ENCODE assay signal across 11 cellular contexts in genomic region chr6:4906942-4907300, GRCh38.
DNase-seq lines count a peak whose midpoint lies in the region; ATAC-seq lines count a peak whose summit lies in the region.
"Had no signal": no experiment of that assay in that cellular context is flagged by ENCODE, and none has a peak within 500 bp of the region (broad histone marks: within the 10 kb centered on the region; RNA-seq: fewer than 3 reads in every experiment).

No MANE protein-coding gene starts in this region.

- peaks cover 16% of the 10 kb centered on the region for H3K36me3 Mint-ChIP-seq in activated naive CD8-positive, alpha-beta T cell treated with anti-CD3 and anti-CD28 coated beads, Interleukin-2, amount 50 U/mL, for 24 hours (ENCODE audit: low read depth)
- H3K36me3 Mint-ChIP-seq in stimulated activated effector memory CD8-positive, alpha-beta T cell treated with anti-CD3 and anti-CD28 coated beads, Interleukin-12 subunit alpha, Interleukin-12 subunit beta, amount 100 ng/mL, for 72 hours = peaks cover 13% of the 10 kb centered on the region

- peak; percentile 23 for ATAC-seq in HG03097 (IDR thresholded peaks at IDR 0.05; ENCODE audit: low FRiP score, unreplicated experiment)
- ATAC-seq in activated naive CD8-positive, alpha-beta T cell treated with anti-CD3 and anti-CD28 coated beads, Interleukin-2, amount 50 U/mL, for 24 hours = peak; percentile 87
- ATAC-seq in stimulated activated effector memory CD8-positive, alpha-beta T cell treated with anti-CD3 and anti-CD28 coated beads, Interleukin-12 subunit alpha, Interleukin-12 subunit beta, amount 100 ng/mL, for 72 hours = peak; percentile 92

- no peak overlapping the region for H3K27ac Mint-ChIP-seq in activated naive CD8-positive, alpha-beta T cell treated with anti-CD3 and anti-CD28 coated beads, Interleukin-2, amount 50 U/mL, for 24 hours
- H3K27ac Mint-ChIP-seq in stimulated activated effector memory CD8-positive, alpha-beta T cell treated with anti-CD3 and anti-CD28 coated beads, Interleukin-12 subunit alpha, Interleukin-12 subunit beta, amount 100 ng/mL, for 72 hours = peak overlapping the region; percentile 75

- no peaks in the 10 kb centered on the region for H3K27me3 Mint-ChIP-seq in activated naive CD8-positive, alpha-beta T cell treated with anti-CD3 and anti-CD28 coated beads, Interleukin-2, amount 50 U/mL, for 24 hours

- H3K9me3 Mint-ChIP-seq in activated naive CD8-positive, alpha-beta T cell treated with anti-CD3 and anti-CD28 coated beads, Interleukin-2, amount 50 U/mL, for 24 hours = no peaks in the 10 kb centered on the region
- H3K9me3 Mint-ChIP-seq in stimulated activated effector memory CD8-positive, alpha-beta T cell treated with anti-CD3 and anti-CD28 coated beads, Interleukin-12 subunit alpha, Interleukin-12 subunit beta, amount 100 ng/mL, for 72 hours = no peaks in the 10 kb centered on the region

- peaks cover 31% of the 10 kb centered on the region for H3K4me1 Mint-ChIP-seq in activated naive CD8-positive, alpha-beta T cell treated with anti-CD3 and anti-CD28 coated beads, Interleukin-2, amount 50 U/mL, for 24 hours
- peaks cover 59% of the 10 kb centered on the region for H3K4me1 Mint-ChIP-seq in stimulated activated effector memory CD8-positive, alpha-beta T cell treated with anti-CD3 and anti-CD28 coated beads, Interleukin-12 subunit alpha, Interleukin-12 subunit beta, amount 100 ng/mL, for 72 hours

- peak; percentile 18 for DNase-seq in activated CD4-positive, alpha-beta T cell treated with anti-CD3 and anti-CD28 coated beads for 48 hours
- DNase-seq in activated CD4-positive, alpha-beta T cell treated with anti-CD3 and anti-CD28 coated beads, Interleukin-2, amount 50 U/mL, for 1 hour = no peak
- no peak for DNase-seq in activated naive CD8-positive, alpha-beta T cell treated with anti-CD3 and anti-CD28 coated beads, Interleukin-2, amount 50 U/mL, for 24 hours
- DNase-seq in stimulated activated effector memory CD8-positive, alpha-beta T cell treated with anti-CD3 and anti-CD28 coated beads, Interleukin-12 subunit alpha, Interleukin-12 subunit beta, amount 100 ng/mL, for 72 hours (ENCODE audit: low spot score in 2 of 2) = no peak
- DNase-seq in COR-L47 (lab: John Stamatoyannopoulos, UW) (no peak), DMS 273 (lab: John Stamatoyannopoulos, UW; ENCODE audit: unreplicated experiment) (no peak), NCI-H1092 treated with DMSO at 0.1 percent for 48 hours (lab: John Stamatoyannopoulos, UW) (no peak)
- DNase-seq: left ventricle myocardium superior, NCI-H1417 treated with DMSO at 0.1 percent for 48 hours, spleen had no signal

- peak overlapping the region; percentile 39 for H3K4me3 Mint-ChIP-seq in activated naive CD8-positive, alpha-beta T cell treated with anti-CD3 and anti-CD28 coated beads, Interleukin-2, amount 50 U/mL, for 24 hours
- peak overlapping the region; percentile 63 for H3K4me3 Mint-ChIP-seq in stimulated activated effector memory CD8-positive, alpha-beta T cell treated with anti-CD3 and anti-CD28 coated beads, Interleukin-12 subunit alpha, Interleukin-12 subunit beta, amount 100 ng/mL, for 72 hours

Comparison
In these comparisons a context has a peak if more than half of its experiments do, and no peak if none do; other contexts are left out.
1. ATAC-seq: peak in every context shown above with its lines; median percentile 92 in stimulated activated effector memory CD8-positive, alpha-beta T cell treated with anti-CD3 and anti-CD28 coated beads, Interleukin-12 subunit alpha, Interleukin-12 subunit beta, amount 100 ng/mL, for 72 hours; 87 in activated naive CD8-positive, alpha-beta T cell treated with anti-CD3 and anti-CD28 coated beads, Interleukin-2, amount 50 U/mL, for 24 hours; 23 in HG03097.